8 cellular contexts compared by ENCODE assay signal in genomic region chr5:175460126-175460525, GRCh38. TPM values are rescaled to one million over a fixed set of nuclear protein-coding genes. Genes with fewer than 3 reads are reported as not detected.
DNase-seq lines count a peak whose midpoint lies in the region; ATAC-seq and TF ChIP-seq lines count a peak whose summit lies in the region.

No MANE protein-coding gene starts in this region.

- no peaks in the 10 kb centered on the region for H3K79me2 ChIP-seq in mesendoderm (ENCODE audit: control insufficient read depth, insufficient read depth, low read length)

- no peak overlapping the region for H2BK5ac ChIP-seq in mesendoderm (ENCODE audit: low read length)

- H3K9me3 ChIP-seq in adipocyte (ENCODE audit: control insufficient read depth, low read length) (no peaks in the 10 kb centered on the region), prostate gland (no peaks in the 10 kb centered on the region)

- H3K18ac ChIP-seq in mesendoderm (ENCODE audit: low read length) = no peak overlapping the region

- H3K4me1 ChIP-seq in adipocyte (ENCODE audit: control insufficient read depth, insufficient read depth, low read length) (no peaks in the 10 kb centered on the region), mesendoderm (ENCODE audit: control insufficient read depth, low read depth, low read length) (no peaks in the 10 kb centered on the region), prostate gland (replicated peaks) (no peaks in the 10 kb centered on the region)

- no peak for TF ChIP-seq POLR2A in prostate gland (IDR thresholded peaks at IDR 0.05)

- H3K23ac ChIP-seq in mesendoderm (ENCODE audit: low read length) = no peak overlapping the region

- H3K36me3 ChIP-seq in adipocyte (ENCODE audit: control insufficient read depth, insufficient read depth, low read length, severe bottlenecking) (no peaks in the 10 kb centered on the region), mesendoderm (ENCODE audit: control insufficient read depth, insufficient read depth, low read length) (no peaks in the 10 kb centered on the region), prostate gland (no peaks in the 10 kb centered on the region)

- no peak overlapping the region for H3K4me2 ChIP-seq in mesendoderm (ENCODE audit: low read length)

- H2BK15ac ChIP-seq in mesendoderm (replicated peaks; ENCODE audit: low read depth) = no peak overlapping the region

- no peak overlapping the region for H3K4ac ChIP-seq in mesendoderm (ENCODE audit: low read depth, low read length)

- H3K27me3 ChIP-seq in adipocyte (replicated peaks; ENCODE audit: control insufficient read depth, insufficient read depth, low read length) = peaks cover 38% of the 10 kb centered on the region
- no peaks in the 10 kb centered on the region for H3K27me3 ChIP-seq in mesendoderm (ENCODE audit: insufficient read depth, low read length, poor library complexity)
- H3K27me3 ChIP-seq in prostate gland (replicated peaks; ENCODE audit: insufficient read depth) = no peaks in the 10 kb centered on the region

- DNase-seq in DMS114 treated with DMSO at 0.1 percent for 48 hours (lab: John Stamatoyannopoulos, UW; ENCODE audit: unreplicated experiment) = peak; percentile 38
- peak; percentile 14 for DNase-seq in HT1080 (ENCODE audit: low read depth)
- DNase-seq in adipocyte (ENCODE audit: low read depth) = peak; percentile 51
- DNase-seq in mesendoderm = peak; percentile 53
- no peak for DNase-seq in prostate gland (ENCODE audit: low spot score)
- no peak for DNase-seq in mucosa of gallbladder (ENCODE audit: low spot score)
- no peak for DNase-seq in effector CD8-positive, alpha-beta T cell (lab: John Stamatoyannopoulos, UW)

- H3K27ac ChIP-seq in mesendoderm (ENCODE audit: low read depth, low read length) (no peak overlapping the region), prostate gland (no peak overlapping the region)

- intact Hi-C loops in prostate gland (cut with DNase I) = no loop called here

- H3K56ac ChIP-seq in mesendoderm (ENCODE audit: low read length) = no peak overlapping the region

- H3K4me3 ChIP-seq in adipocyte (ENCODE audit: low read length) (no peak overlapping the region), mesendoderm (ENCODE audit: low read length) (no peak overlapping the region), prostate gland (no peak overlapping the region)

- no peak overlapping the region for H4K5ac ChIP-seq in mesendoderm (ENCODE audit: low read length)

- H4K8ac ChIP-seq in mesendoderm (ENCODE audit: low read depth, low read length) = no peak overlapping the region

- no peak for ATAC-seq in HG02642 (IDR thresholded peaks at IDR 0.05; ENCODE audit: poor library complexity, unreplicated experiment)

- WGBS in mesendoderm (ENCODE audit: extremely low coverage, insufficient coverage, low lambda C conversion rate) = no CpG with 5 or more reads among the region's 7 CpGs
- 19% methylated on average over 7 of the region's 7 CpGs for WGBS in prostate gland

- H3K79me1 ChIP-seq in mesendoderm (ENCODE audit: low read length) = no peaks in the 10 kb centered on the region

- no peak overlapping the region for H2AK5ac ChIP-seq in mesendoderm (ENCODE audit: low read length)

- no peak overlapping the region for H2BK120ac ChIP-seq in mesendoderm (ENCODE audit: low read depth, low read length)

- peak in 2 of 4 experiments; percentile 41 to 55 for TF ChIP-seq CTCF in prostate gland (IDR thresholded peaks at IDR 0.05)

- H3K9ac ChIP-seq in adipocyte (ENCODE audit: low read length) (no peak overlapping the region), mesendoderm (ENCODE audit: low read length) (no peak overlapping the region)

RNA-seq across cellular contexts. Expression of gene DRD1, which starts 16.1 kb away (rescaled TPM):
- total RNA-seq in HT1080 (2014; rRNA removed; shearing (Covaris generic)) = not detected in 2 replicates
- not detected in 2 replicates for polyA plus RNA-seq in HT1080 (2015; cell fraction: cytosol; rRNA removed)
- polyA plus RNA-seq in HT1080 (2015; cell fraction: nucleus; rRNA removed) = not detected in 2 replicates
- polyA plus RNA-seq in mesendoderm (2013, experiment 1 of 2) = 0.60 TPM
- polyA plus RNA-seq in mesendoderm (2013, experiment 2 of 2) = 0.57 TPM
- total RNA-seq in prostate gland (under 1 TPM; 0.28 to 0.77 TPM), mucosa of gallbladder (0.81 TPM)

RNA-seq across cellular contexts. Expression of gene SFXN1, which starts 18.2 kb away (rescaled TPM):
- 167 and 176 TPM in 2 replicates for total RNA-seq in HT1080 (2014; rRNA removed; shearing (Covaris generic))
- 115 and 117 TPM in 2 replicates for polyA plus RNA-seq in HT1080 (2015; cell fraction: cytosol; rRNA removed)
- polyA plus RNA-seq in HT1080 (2015; cell fraction: nucleus; rRNA removed) = 76.9 and 79.0 TPM in 2 replicates
- 63.6 TPM for polyA plus RNA-seq in mesendoderm (2013, experiment 1 of 2)
- polyA plus RNA-seq in mesendoderm (2013, experiment 2 of 2) = 68.6 TPM
- total RNA-seq in prostate gland (10 to 100 TPM; 35.6 to 44.3 TPM), mucosa of gallbladder (42.7 TPM)

Comparison
In these comparisons a context has a peak if more than half of its experiments do, and no peak if none do; other contexts are left out.
1. DNase-seq: peak in DMS114 treated with DMSO at 0.1 percent for 48 hours (single experiment), HT1080 (single experiment), adipocyte (single experiment) and mesendoderm (single experiment); none in prostate gland (single experiment), mucosa of gallbladder (single experiment) and effector CD8-positive, alpha-beta T cell (single experiment).